In genomic region chr2:215843579-215843978, GRCh38 we compare ENCODE assay signal across 12 cellular contexts.
DNase-seq lines count a peak whose midpoint lies in the region; ATAC-seq and TF ChIP-seq lines count a peak whose summit lies in the region.
"Had no signal": no experiment of that assay in that cellular context is flagged by ENCODE, and none has a peak within 500 bp of the region (broad histone marks: within the 10 kb centered on the region; RNA-seq: fewer than 3 reads in every experiment).

No MANE protein-coding gene starts in this region.

- no peaks in the 10 kb centered on the region for H3K9me2 ChIP-seq in OCI-LY7 (ENCODE audit: insufficient read depth, low read length)

- intact Hi-C loops in OCI-LY7 (cut with micrococcal nuclease; ENCODE audit: unreplicated experiment) = no loop called here

- POLR2A ChIA-PET in OCI-LY7 (lab: Charles Lee) = interaction anchor here (0.9 kb wide), 1 partner anchor 35 kb away, joined by 5 read pairs; no protein-coding TSS in a partner anchor

- DNase-seq in GM03348 (ENCODE audit: low spot score) = peak; percentile 80
- DNase-seq in NCI-H2171 (lab: John Stamatoyannopoulos, UW) = peak; percentile 32
- DNase-seq in renal cortical epithelial cell (ENCODE audit: low read depth) = peak; percentile 94
- DNase-seq in activated CD4-positive, CD25-positive, alpha-beta regulatory T cell treated with anti-CD3 and anti-CD28 coated beads, Interleukin-2, amount 50 U/mL, for 72 hours = no peak
- DNase-seq in OCI-LY7 (ENCODE audit: low spot score) = no peak
- no peak for DNase-seq in NCI-H2107 (lab: John Stamatoyannopoulos, UW)
- no peak for DNase-seq in glutamatergic neuron
- DNase-seq: activated CD8-positive, alpha-beta memory T cell treated with anti-CD3 and anti-CD28 coated beads, Interleukin-2, amount 50 U/mL, for 4 hours; NCI-H187 treated with DMSO at 0.1 percent for 48 hours; SHP77 treated with DMSO at 0.1 percent for 48 hours had no signal

- peaks cover 39% of the 10 kb centered on the region for H3K4me1 ChIP-seq in OCI-LY7 (ENCODE audit: insufficient read depth, low read length, poor library complexity, severe bottlenecking)

- H3K4me3 Mint-ChIP-seq in glutamatergic neuron (ENCODE audit: unreplicated experiment) = no peak overlapping the region

- H3K4me2 ChIP-seq in OCI-LY7 (ENCODE audit: low read length) = no peak overlapping the region

- no peaks in the 10 kb centered on the region for H3K36me3 ChIP-seq in OCI-LY7 (ENCODE audit: insufficient read depth, low read length)

- TF ChIP-seq CTCF in OCI-LY7 (conservative IDR thresholded peaks at IDR 0.05; ENCODE audit: low read length) (no peak), glutamatergic neuron (IDR thresholded peaks at IDR 0.05; ENCODE audit: partially characterized antibody, unreplicated experiment) (no peak)

- no peak overlapping the region for H3K27ac ChIP-seq in OCI-LY7 (ENCODE audit: low read depth, low read length, poor library complexity, severe bottlenecking)

- no peaks in the 10 kb centered on the region for H3K9me3 Mint-ChIP-seq in glutamatergic neuron (ENCODE audit: unreplicated experiment)

- H3K79me2 ChIP-seq in OCI-LY7 (ENCODE audit: insufficient read depth, low read depth, low read length) = no peaks in the 10 kb centered on the region

- peaks cover 2% of the 10 kb centered on the region for H3K27me3 Mint-ChIP-seq in glutamatergic neuron (ENCODE audit: unreplicated experiment)

- ATAC-seq in esophagus mucosa = peak; percentile 93

- H3K9me3 ChIP-seq in OCI-LY7 (ENCODE audit: low read length) = no peaks in the 10 kb centered on the region

- no peak overlapping the region for H3K4me3 ChIP-seq in OCI-LY7 (ENCODE audit: low read depth, low read length, poor library complexity, severe bottlenecking)
- H3K4me3 ChIP-seq: lung had no signal

- peaks cover 2% of the 10 kb centered on the region for H3K4me1 Mint-ChIP-seq in glutamatergic neuron (ENCODE audit: low read depth, unreplicated experiment)

- CTCF ChIA-PET in OCI-LY7 (lab: Charles Lee; ENCODE audit: unreplicated experiment) = no interaction called here

- no peaks in the 10 kb centered on the region for H4K20me1 ChIP-seq in OCI-LY7 (ENCODE audit: insufficient read depth, low read length)

- H2AFZ ChIP-seq in OCI-LY7 (ENCODE audit: low read length) = no peak overlapping the region

- no TSS peak for BruUV-seq in OCI-LY7 (replicated peaks; lab: Mats Ljungman, UMichigan)

- H3K27ac Mint-ChIP-seq in glutamatergic neuron (ENCODE audit: unreplicated experiment) = no peak overlapping the region

- peaks cover 4% of the 10 kb centered on the region for H3K36me3 Mint-ChIP-seq in glutamatergic neuron (ENCODE audit: unreplicated experiment)

Comparison
In these comparisons a context has a peak if more than half of its experiments do, and no peak if none do; other contexts are left out.
1. DNase-seq: peak in GM03348 (single experiment), NCI-H2171 (single experiment) and renal cortical epithelial cell (single experiment); none in activated CD4-positive, CD25-positive, alpha-beta regulatory T cell treated with anti-CD3 and anti-CD28 coated beads, Interleukin-2, amount 50 U/mL, for 72 hours (single experiment), OCI-LY7 (single experiment), NCI-H2107 (single experiment) and glutamatergic neuron (single experiment).